8 cellular contexts compared by ENCODE assay signal in the genomic region with DNA sequence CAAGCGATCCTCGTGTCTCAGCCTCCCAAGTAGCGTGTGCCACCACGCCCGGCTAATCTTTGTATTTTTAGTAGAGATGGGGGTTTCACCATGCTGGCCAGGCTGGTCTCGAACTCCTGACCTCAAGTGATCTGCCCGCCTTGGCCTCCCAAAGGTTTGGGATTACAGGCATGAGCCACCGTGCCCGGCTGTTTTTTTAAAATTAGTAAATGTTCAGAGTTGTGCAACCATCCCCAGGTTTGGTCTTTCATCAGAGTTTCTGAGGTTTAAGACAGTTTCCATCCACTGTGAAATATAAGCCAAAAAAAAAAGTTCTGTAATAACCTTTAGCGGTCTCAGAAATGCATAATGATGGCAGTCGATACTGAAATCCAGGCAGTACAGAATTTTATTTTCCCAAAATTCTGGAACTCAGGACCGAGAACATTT. TPM values are rescaled to one million over a fixed set of nuclear protein-coding genes. Genes with fewer than 3 reads are reported as not detected.
A peak's percentile ranks its signal among the peaks of the same experiment; 100 is the strongest.
DNase-seq lines count a peak whose midpoint lies in the region; ATAC-seq and TF ChIP-seq lines count a peak whose summit lies in the region.

No MANE protein-coding gene starts in this region.

- peaks cover 20% of the 10 kb centered on the region for H3K27me3 Mint-ChIP-seq in MCF 10A (ENCODE audit: insufficient read depth, unreplicated experiment)

- H3K27me3 ChIP-seq in BE2C: no peaks in the 10 kb centered on the region
- no peaks in the 10 kb centered on the region for H3K27me3 ChIP-seq in mucosa of rectum (ENCODE audit: control insufficient read depth in 2 of 2, insufficient read depth in 2 of 2, low read length in 2 of 2)
- H3K27me3 ChIP-seq in uterus: no peaks in the 10 kb centered on the region

- DNase-seq in BE2C (no peak), NOMO-1 treated with DMSO at 0.1 percent for 48 hours (lab: John Stamatoyannopoulos, UW; ENCODE audit: unreplicated experiment) (peak; percentile 90), MCF 10A (ENCODE audit: unreplicated experiment) (peak; percentile 80), uterus (peak; percentile 47 to 55), UCSD-AML1 (lab: John Stamatoyannopoulos, UW; ENCODE audit: unreplicated experiment) (no peak), SW 1271 (lab: John Stamatoyannopoulos, UW) (no peak)

- peak overlapping the region; percentile 48 to 82 for H3K9ac ChIP-seq in mucosa of rectum (ENCODE audit: low read depth in 1 of 2, low read length in 2 of 2)

- intact Hi-C loops in MCF 10A (cut with micrococcal nuclease): loop anchor here (2.0 to 5.0 kb wide), 2 partner anchors 34 to 53 kb away; partner anchors contain the start of gene RIT1
- intact Hi-C loops in uterus (cut with DNase I; ENCODE audit: low total_unique reads): no loop called here

- peaks cover 16% of the 10 kb centered on the region for H3K4me1 Mint-ChIP-seq in MCF 10A (ENCODE audit: insufficient read depth, unreplicated experiment)

- no peak for TF ChIP-seq POLR2A in uterus (IDR thresholded peaks at IDR 0.05)

- BruUV-seq in MCF 10A (replicated peaks; lab: Mats Ljungman, UMichigan): no TSS peak

- H3K36me3 ChIP-seq in BE2C (peaks cover 12% of the 10 kb centered on the region), mucosa of rectum (ENCODE audit: control insufficient read depth in 2 of 2, insufficient read depth in 2 of 2, low read length in 2 of 2) (peaks cover 0 to 5% of the 10 kb centered on the region in 2 donors), uterus (no peaks in the 10 kb centered on the region)

- H3K4me1 ChIP-seq in BE2C (no peaks in the 10 kb centered on the region; the same call in 1 of the 2 replicates), mucosa of rectum (ENCODE audit: control insufficient read depth in 2 of 2, insufficient read depth in 2 of 2, low read length in 2 of 2) (peaks cover 13 to 16% of the 10 kb centered on the region in 2 donors), uterus (peaks cover 0 to 6% of the 10 kb centered on the region in 2 donors)

- CTCF ChIA-PET in MCF 10A (lab: Yijun Ruan, JAX): interaction anchor here (0.6 to 1.1 kb wide), 2 partner anchors 11 to 249 kb away, joined by 3 to 4 read pairs; no protein-coding TSS in a partner anchor

- H3K9me3 Mint-ChIP-seq in MCF 10A (ENCODE audit: unreplicated experiment): no peaks in the 10 kb centered on the region

- H3K4me3 Mint-ChIP-seq in MCF 10A (ENCODE audit: unreplicated experiment): peak overlapping the region; percentile 99

- H3K27ac Mint-ChIP-seq in MCF 10A (ENCODE audit: low read depth, unreplicated experiment): no peak overlapping the region

- H3K9me3 ChIP-seq in BE2C: no peaks in the 10 kb centered on the region
- no peaks in the 10 kb centered on the region for H3K9me3 ChIP-seq in mucosa of rectum (ENCODE audit: control insufficient read depth in 2 of 2, low read length in 2 of 2)
- H3K9me3 ChIP-seq in uterus: no peaks in the 10 kb centered on the region

- POLR2A ChIA-PET in MCF 10A (lab: Yijun Ruan, JAX): interaction anchor here (0.5 to 4.5 kb wide), 14 partner anchors 9 to 354 kb away, joined by 3 to 41 read pairs (median 4); partner anchors contain the start of genes KHDC4 and LAMTOR2

- H3K36me3 Mint-ChIP-seq in MCF 10A (ENCODE audit: insufficient read depth, unreplicated experiment): peaks cover 18% of the 10 kb centered on the region

- H3K4me3 ChIP-seq in BE2C (ENCODE audit: low read depth, low read length) (peak overlapping the region; percentile 80), mucosa of rectum (ENCODE audit: low read length in 2 of 2) (peak overlapping the region; percentile 59 to 77), uterus (peak overlapping the region; percentile 35 to 38)

- peak overlapping the region; percentile 66 to 76 for H3K27ac ChIP-seq in mucosa of rectum (ENCODE audit: low read depth in 2 of 2, low read length in 2 of 2)
- H3K27ac ChIP-seq in uterus: peak overlapping the region; percentile 94

- ATAC-seq in GM21529 (IDR thresholded peaks at IDR 0.05; ENCODE audit: unreplicated experiment): peak; percentile 2

- TF ChIP-seq CTCF in BE2C (IDR thresholded peaks at IDR 0.05; ENCODE audit: low read depth, low read length) (no peak), MCF 10A (IDR thresholded peaks at IDR 0.05; ENCODE audit: unreplicated experiment) (no peak), uterus (IDR thresholded peaks at IDR 0.05) (no peak)

RNA-seq across cellular contexts. Expression of gene SYT11, which starts 0.5 kb away (rescaled TPM):
- 98.1 TPM for polyA plus RNA-seq in BE2C (2012; ENCODE audit: insufficient read depth, insufficient read length, low read depth)
- total RNA-seq in MCF 10A (2022) (0.14 TPM in 1 of 2 replicates, not detected in the other), uterus (10 to 100 TPM; 12.8 to 70.5 (median 24.3) TPM)

RNA-seq across cellular contexts. Expression of gene GON4L, which starts 1.8 kb away (rescaled TPM):
- 45.4 TPM for polyA plus RNA-seq in BE2C (2012; ENCODE audit: insufficient read depth, insufficient read length, low read depth)
- total RNA-seq in MCF 10A (2022) (60.1 and 66.3 TPM in 2 replicates), uterus (10 to 100 TPM; 49.7 to 93.8 (median 51.9) TPM)

RNA-seq across cellular contexts. Expression of gene RIT1, which starts 52.3 kb away (rescaled TPM):
- polyA plus RNA-seq in BE2C (2012; ENCODE audit: insufficient read depth, insufficient read length, low read depth): 9.3 TPM
- 36.2 and 43.1 TPM in 2 replicates for total RNA-seq in MCF 10A (2022)
- total RNA-seq in uterus: 10 to 100 TPM; 12.8 to 65.6 (median 41.8) TPM

Comparison
In these comparisons a context has a peak if more than half of its experiments do, and no peak if none do; other contexts are left out.
1. DNase-seq: peak in NOMO-1 treated with DMSO at 0.1 percent for 48 hours (single experiment), MCF 10A (single experiment) and uterus (2 of 2); none in BE2C (single experiment), UCSD-AML1 (single experiment) and SW 1271 (0 of 2).
2. RNA of gene SYT11, which starts 0.5 kb away (total RNA-seq): 12.8 to 70.5 TPM in uterus; 0.14 TPM in MCF 10A; every median in the first group is over 10 times any median in the second.
3. Peak in every context shown above with its lines, with median percentiles within 50 percentile points of each other: H3K4me3 ChIP-seq.